Comparison of ENCODE assay signal across 1 cellular context in the genomic region with DNA sequence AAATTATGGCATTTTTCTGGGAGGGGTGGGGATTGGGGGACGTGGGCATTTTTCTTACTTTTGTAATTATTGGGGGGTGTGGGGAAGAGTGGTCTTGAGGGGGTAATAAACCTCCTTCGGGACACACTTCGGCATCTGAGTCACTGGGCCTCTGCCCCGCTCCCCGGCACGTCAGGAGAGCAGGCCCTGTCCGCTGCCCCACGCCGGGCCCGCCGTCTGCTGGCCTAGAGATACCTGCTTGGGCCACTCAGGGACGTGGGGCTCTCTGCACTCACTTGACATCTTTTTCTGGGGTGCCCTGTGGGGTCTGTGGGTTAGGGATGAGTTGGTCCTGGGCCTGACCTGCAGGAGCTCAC.
TF ChIP-seq lines count a peak whose summit lies in the region.

No MANE protein-coding gene starts in this region.

TF ChIP-seq in GM12878, 131 proteins besides CTCF, POLR2A, EP300 and RAD21:
- no peak for TF ChIP-seq BCL11A (IDR thresholded peaks at IDR 0.05; ENCODE audit: low read depth, low read length)
- TF ChIP-seq, protein P1, sequence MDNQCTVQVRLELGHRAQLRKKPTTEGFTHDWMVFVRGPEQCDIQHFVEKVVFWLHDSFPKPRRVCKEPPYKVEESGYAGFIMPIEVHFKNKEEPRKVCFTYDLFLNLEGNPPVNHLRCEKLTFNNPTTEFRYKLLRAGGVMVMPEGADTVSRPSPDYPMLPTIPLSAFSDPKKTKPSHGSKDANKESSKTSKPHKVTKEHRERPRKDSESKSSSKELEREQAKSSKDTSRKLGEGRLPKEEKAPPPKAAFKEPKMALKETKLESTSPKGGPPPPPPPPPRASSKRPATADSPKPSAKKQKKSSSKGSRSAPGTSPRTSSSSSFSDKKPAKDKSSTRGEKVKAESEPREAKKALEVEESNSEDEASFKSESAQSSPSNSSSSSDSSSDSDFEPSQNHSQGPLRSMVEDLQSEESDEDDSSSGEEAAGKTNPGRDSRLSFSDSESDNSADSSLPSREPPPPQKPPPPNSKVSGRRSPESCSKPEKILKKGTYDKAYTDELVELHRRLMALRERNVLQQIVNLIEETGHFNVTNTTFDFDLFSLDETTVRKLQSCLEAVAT (IDR thresholded peaks at IDR 0.05), result no peak
- TF ChIP-seq TCF12 (IDR thresholded peaks at IDR 0.05; ENCODE audit: low read depth, low read length), result no peak
- no peak for TF ChIP-seq STAT1 (conservative IDR thresholded peaks at IDR 0.05)
- TF ChIP-seq, protein P2, sequence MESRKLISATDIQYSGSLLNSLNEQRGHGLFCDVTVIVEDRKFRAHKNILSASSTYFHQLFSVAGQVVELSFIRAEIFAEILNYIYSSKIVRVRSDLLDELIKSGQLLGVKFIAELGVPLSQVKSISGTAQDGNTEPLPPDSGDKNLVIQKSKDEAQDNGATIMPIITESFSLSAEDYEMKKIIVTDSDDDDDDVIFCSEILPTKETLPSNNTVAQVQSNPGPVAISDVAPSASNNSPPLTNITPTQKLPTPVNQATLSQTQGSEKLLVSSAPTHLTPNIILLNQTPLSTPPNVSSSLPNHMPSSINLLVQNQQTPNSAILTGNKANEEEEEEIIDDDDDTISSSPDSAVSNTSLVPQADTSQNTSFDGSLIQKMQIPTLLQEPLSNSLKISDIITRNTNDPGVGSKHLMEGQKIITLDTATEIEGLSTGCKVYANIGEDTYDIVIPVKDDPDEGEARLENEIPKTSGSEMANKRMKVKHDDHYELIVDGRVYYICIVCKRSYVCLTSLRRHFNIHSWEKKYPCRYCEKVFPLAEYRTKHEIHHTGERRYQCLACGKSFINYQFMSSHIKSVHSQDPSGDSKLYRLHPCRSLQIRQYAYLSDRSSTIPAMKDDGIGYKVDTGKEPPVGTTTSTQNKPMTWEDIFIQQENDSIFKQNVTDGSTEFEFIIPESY (IDR thresholded peaks at IDR 0.05), result no peak
- TF ChIP-seq, protein P3, sequence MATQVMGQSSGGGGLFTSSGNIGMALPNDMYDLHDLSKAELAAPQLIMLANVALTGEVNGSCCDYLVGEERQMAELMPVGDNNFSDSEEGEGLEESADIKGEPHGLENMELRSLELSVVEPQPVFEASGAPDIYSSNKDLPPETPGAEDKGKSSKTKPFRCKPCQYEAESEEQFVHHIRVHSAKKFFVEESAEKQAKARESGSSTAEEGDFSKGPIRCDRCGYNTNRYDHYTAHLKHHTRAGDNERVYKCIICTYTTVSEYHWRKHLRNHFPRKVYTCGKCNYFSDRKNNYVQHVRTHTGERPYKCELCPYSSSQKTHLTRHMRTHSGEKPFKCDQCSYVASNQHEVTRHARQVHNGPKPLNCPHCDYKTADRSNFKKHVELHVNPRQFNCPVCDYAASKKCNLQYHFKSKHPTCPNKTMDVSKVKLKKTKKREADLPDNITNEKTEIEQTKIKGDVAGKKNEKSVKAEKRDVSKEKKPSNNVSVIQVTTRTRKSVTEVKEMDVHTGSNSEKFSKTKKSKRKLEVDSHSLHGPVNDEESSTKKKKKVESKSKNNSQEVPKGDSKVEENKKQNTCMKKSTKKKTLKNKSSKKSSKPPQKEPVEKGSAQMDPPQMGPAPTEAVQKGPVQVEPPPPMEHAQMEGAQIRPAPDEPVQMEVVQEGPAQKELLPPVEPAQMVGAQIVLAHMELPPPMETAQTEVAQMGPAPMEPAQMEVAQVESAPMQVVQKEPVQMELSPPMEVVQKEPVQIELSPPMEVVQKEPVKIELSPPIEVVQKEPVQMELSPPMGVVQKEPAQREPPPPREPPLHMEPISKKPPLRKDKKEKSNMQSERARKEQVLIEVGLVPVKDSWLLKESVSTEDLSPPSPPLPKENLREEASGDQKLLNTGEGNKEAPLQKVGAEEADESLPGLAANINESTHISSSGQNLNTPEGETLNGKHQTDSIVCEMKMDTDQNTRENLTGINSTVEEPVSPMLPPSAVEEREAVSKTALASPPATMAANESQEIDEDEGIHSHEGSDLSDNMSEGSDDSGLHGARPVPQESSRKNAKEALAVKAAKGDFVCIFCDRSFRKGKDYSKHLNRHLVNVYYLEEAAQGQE (IDR thresholded peaks at IDR 0.05; ENCODE audit: low read depth, low read length), result no peak
- TF ChIP-seq RAD51 (IDR thresholded peaks at IDR 0.05), result no peak
- TF ChIP-seq BRCA1 (IDR thresholded peaks at IDR 0.05; ENCODE audit: low read depth, low read length), result no peak
- TF ChIP-seq EED (IDR thresholded peaks at IDR 0.05; ENCODE audit: low read depth), result no peak
- no peak for TF ChIP-seq GATAD2B (conservative IDR thresholded peaks at IDR 0.05; ENCODE audit: low read depth)
- TF ChIP-seq MYB (IDR thresholded peaks at IDR 0.05; ENCODE audit: borderline replicate concordance, low read depth, low read length), result no peak
- no peak for TF ChIP-seq ZNF384 (IDR thresholded peaks at IDR 0.05; ENCODE audit: borderline replicate concordance, low read depth, low read length)
- no peak for TF ChIP-seq HDAC6 (IDR thresholded peaks at IDR 0.05; ENCODE audit: unreplicated experiment)
- no peak for TF ChIP-seq MTA2 (IDR thresholded peaks at IDR 0.05; ENCODE audit: low read depth)
- no peak for TF ChIP-seq LARP7 (IDR thresholded peaks at IDR 0.05)
- no peak for TF ChIP-seq KDM1A (IDR thresholded peaks at IDR 0.05; ENCODE audit: borderline replicate concordance)
- TF ChIP-seq STAT3 (IDR thresholded peaks at IDR 0.05; ENCODE audit: low read depth, low read length), result no peak
- TF ChIP-seq GABPA (IDR thresholded peaks at IDR 0.05; ENCODE audit: low read depth), result no peak
- TF ChIP-seq POLR2AphosphoS5 (IDR thresholded peaks at IDR 0.05; ENCODE audit: low read length), result no peak
- TF ChIP-seq SRF (IDR thresholded peaks at IDR 0.05; ENCODE audit: low read depth in 2 of 2, low read length in 2 of 2), result no peak
